9 cellular contexts compared by ENCODE assay signal in the genomic region with DNA sequence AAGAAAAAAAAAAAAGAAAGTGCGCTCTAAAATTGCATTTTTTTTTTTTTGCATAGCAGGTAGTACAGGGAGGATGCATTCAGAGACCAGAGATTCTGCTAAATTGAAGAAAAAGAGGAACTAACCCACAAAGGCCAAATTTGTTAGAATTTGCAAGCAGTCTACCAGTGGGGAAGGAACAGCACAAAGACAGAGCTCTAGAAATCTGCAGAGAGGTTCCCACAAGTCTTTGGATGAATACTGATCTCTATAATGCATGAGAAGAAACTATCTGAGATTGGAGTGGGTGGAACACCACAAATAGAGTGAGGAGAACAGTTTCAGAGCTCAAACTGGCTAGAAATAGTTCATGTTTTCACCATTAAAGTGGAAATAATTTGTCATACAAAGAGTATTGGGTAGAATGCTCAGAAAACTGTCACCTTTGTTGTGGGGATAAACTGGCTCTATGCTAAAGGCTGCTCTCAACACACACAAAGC.
DNase-seq lines count a peak whose midpoint lies in the region; ATAC-seq lines count a peak whose summit lies in the region.
"Had no signal": no experiment of that assay in that cellular context is flagged by ENCODE, and none has a peak within 500 bp of the region (broad histone marks: within the 10 kb centered on the region; RNA-seq: fewer than 3 reads in every experiment).

No MANE protein-coding gene starts in this region.

- peak; percentile 95 for ATAC-seq in GM18502 (IDR thresholded peaks at IDR 0.05; ENCODE audit: poor library complexity, unreplicated experiment)
- peak; percentile 97 for ATAC-seq in GM19468 (IDR thresholded peaks at IDR 0.05; ENCODE audit: extremely low read depth, unreplicated experiment)
- peak; percentile 90 for ATAC-seq in HG03135 (IDR thresholded peaks at IDR 0.05; ENCODE audit: unreplicated experiment)

- peaks cover 4% of the 10 kb centered on the region for H3K9me3 Mint-ChIP-seq in activated CD4-positive, alpha-beta memory T cell treated with anti-CD3 and anti-CD28 coated beads, Interleukin-2, amount 10 ng/mL, durations not matched to agents 7 days and 5 days
- H3K9me3 Mint-ChIP-seq: brain had no signal

- H3K4me3 Mint-ChIP-seq in activated CD4-positive, alpha-beta memory T cell treated with anti-CD3 and anti-CD28 coated beads, Interleukin-2, amount 10 ng/mL, durations not matched to agents 7 days and 5 days: no peak overlapping the region
- H3K4me3 Mint-ChIP-seq: brain had no signal

- peak overlapping the region; percentile 4 for H3K27ac Mint-ChIP-seq in activated CD4-positive, alpha-beta memory T cell treated with anti-CD3 and anti-CD28 coated beads, Interleukin-2, amount 10 ng/mL, durations not matched to agents 7 days and 5 days
- H3K27ac Mint-ChIP-seq: brain had no signal

- CTCF ChIA-PET in activated CD4-positive, alpha-beta memory T cell treated with anti-CD3 and anti-CD28 coated beads, Interleukin-2, amount 10 ng/mL, durations not matched to agents 7 days and 5 days (lab: Charles Lee): interaction anchor here (1.8 kb wide), 1 partner anchor 9 kb away, joined by 6 read pairs; no protein-coding TSS in a partner anchor

- DNase-seq in activated CD4-positive, alpha-beta memory T cell treated with anti-CD3 and anti-CD28 coated beads, Interleukin-2, amount 10 ng/mL, durations not matched to agents 7 days and 5 days: no peak
- DNase-seq in NCI-H2171 treated with DMSO at 0.1 percent for 48 hours (lab: John Stamatoyannopoulos, UW) (no peak), NCI-H1436 (lab: John Stamatoyannopoulos, UW) (no peak), dedifferentiated amniotic fluid mesenchymal stem cell (ENCODE audit: extremely low spot score) (no peak), SW480 (ENCODE audit: low spot score) (no peak)

- peaks cover 7% of the 10 kb centered on the region for H3K27me3 Mint-ChIP-seq in activated CD4-positive, alpha-beta memory T cell treated with anti-CD3 and anti-CD28 coated beads, Interleukin-2, amount 10 ng/mL, durations not matched to agents 7 days and 5 days
- H3K27me3 Mint-ChIP-seq: brain had no signal

- peaks cover 15% of the 10 kb centered on the region for H3K4me1 Mint-ChIP-seq in activated CD4-positive, alpha-beta memory T cell treated with anti-CD3 and anti-CD28 coated beads, Interleukin-2, amount 10 ng/mL, durations not matched to agents 7 days and 5 days

- peaks cover 20% of the 10 kb centered on the region for H3K36me3 Mint-ChIP-seq in activated CD4-positive, alpha-beta memory T cell treated with anti-CD3 and anti-CD28 coated beads, Interleukin-2, amount 10 ng/mL, durations not matched to agents 7 days and 5 days (ENCODE audit: low read depth)
- H3K36me3 Mint-ChIP-seq: brain had no signal

- POLR2A ChIA-PET in activated CD4-positive, alpha-beta memory T cell treated with anti-CD3 and anti-CD28 coated beads, Interleukin-2, amount 10 ng/mL, durations not matched to agents 7 days and 5 days (lab: Charles Lee): interaction anchor here (1.0 to 1.5 kb wide), 2 partner anchors 9 to 16 kb away, joined by 3 read pairs; no protein-coding TSS in a partner anchor
